Comparison of ENCODE assay signal across 12 cellular contexts in the genomic region with DNA sequence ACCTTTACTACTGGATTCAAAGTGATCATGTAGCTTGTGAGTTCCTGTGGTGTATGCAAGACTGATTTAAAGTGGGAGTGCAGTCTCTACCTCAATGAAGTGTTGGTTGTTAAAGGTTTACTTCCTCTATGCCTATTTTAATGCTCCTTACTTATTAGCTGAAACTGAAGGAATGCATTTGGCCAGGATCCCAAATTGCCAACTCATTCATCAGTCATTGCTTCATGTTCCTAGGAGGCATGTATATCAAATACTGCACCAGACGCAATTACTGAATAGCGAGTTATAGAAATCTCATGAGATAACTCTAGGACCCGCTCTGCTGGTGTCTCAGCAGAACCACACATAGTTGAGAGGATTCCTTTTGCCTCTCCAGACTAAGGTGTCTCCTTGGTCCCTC.
A peak's percentile ranks its signal among the peaks of the same experiment; 100 is the strongest.
DNase-seq lines count a peak whose midpoint lies in the region; ATAC-seq and TF ChIP-seq lines count a peak whose summit lies in the region.
"Had no signal": no experiment of that assay in that cellular context is flagged by ENCODE, and none has a peak within 500 bp of the region (broad histone marks: within the 10 kb centered on the region; RNA-seq: fewer than 3 reads in every experiment).

No MANE protein-coding gene starts in this region.

- H3K36me3 ChIP-seq in kidney epithelial cell (ENCODE audit: control insufficient read depth, insufficient read depth, low read length), result peaks cover 1% of the 10 kb centered on the region

- TF ChIP-seq CTCF in AG09309 (IDR thresholded peaks at IDR 0.05; ENCODE audit: control insufficient read depth, insufficient read depth, low read depth, low read length, missing control alignments), result peak; percentile 32
- TF ChIP-seq CTCF in astrocyte of the spinal cord (IDR thresholded peaks at IDR 0.05; ENCODE audit: low read depth, low read length), result peak; percentile 25
- TF ChIP-seq CTCF in kidney epithelial cell (IDR thresholded peaks at IDR 0.05; ENCODE audit: insufficient read depth, low read length, poor library complexity, severe bottlenecking), result no peak

- H3K4me3 ChIP-seq in AG09309 (ENCODE audit: control insufficient read depth, low read depth, low read length) (no peak overlapping the region), astrocyte of the spinal cord (ENCODE audit: low read depth, low read length) (no peak overlapping the region), kidney epithelial cell (ENCODE audit: low read depth, low read length) (no peak overlapping the region)

- in situ Hi-C loops in astrocyte of the spinal cord (cut with HindIII; ENCODE audit: low sequenced_read_pairs), result no loop called here

- DNase-seq in AG09309 (ENCODE audit: low read depth) (peak; percentile 66), LHCN-M2 (ENCODE audit: low read depth) (peak; percentile 87), astrocyte of the spinal cord (ENCODE audit: low read depth, low spot score) (peak; percentile 87), kidney epithelial cell (ENCODE audit: low read depth) (peak; percentile 83), NCI-H2107 (lab: John Stamatoyannopoulos, UW) (no peak)
- DNase-seq in activated naive CD4-positive, alpha-beta T cell treated with Interleukin-2 at 50 U/mL for 16 hours, result no peak
- no peak for DNase-seq in activated CD4-positive, alpha-beta T cell treated with anti-CD3 and anti-CD28 coated beads, Interleukin-2, amount 50 U/mL, for 4 hours
- DNase-seq: activated CD4-positive, alpha-beta T cell treated with anti-CD3 and anti-CD28 coated beads, Interleukin-2, amount 10 ng/mL, durations not matched to agents 24 days and 14 days; left colon; NCI-H2029; Right ventricle myocardium superior had no signal

- no peak for ATAC-seq in HG02571 (IDR thresholded peaks at IDR 0.05; ENCODE audit: unreplicated experiment)
- ATAC-seq: left colon had no signal

- no peaks in the 10 kb centered on the region for H3K27me3 ChIP-seq in kidney epithelial cell (ENCODE audit: control insufficient read depth, insufficient read depth, low read length)

Comparison
In these comparisons a context has a peak if more than half of its experiments do, and no peak if none do; other contexts are left out.
1. DNase-seq: peak in AG09309 (single experiment), LHCN-M2 (single experiment), astrocyte of the spinal cord (single experiment) and kidney epithelial cell (single experiment); none in activated naive CD4-positive, alpha-beta T cell treated with Interleukin-2 at 50 U/mL for 16 hours (single experiment), NCI-H2107 (single experiment) and activated CD4-positive, alpha-beta T cell treated with anti-CD3 and anti-CD28 coated beads, Interleukin-2, amount 50 U/mL, for 4 hours (0 of 2).